Comparison of ENCODE assay signal across 8 cellular contexts in the genomic region with DNA sequence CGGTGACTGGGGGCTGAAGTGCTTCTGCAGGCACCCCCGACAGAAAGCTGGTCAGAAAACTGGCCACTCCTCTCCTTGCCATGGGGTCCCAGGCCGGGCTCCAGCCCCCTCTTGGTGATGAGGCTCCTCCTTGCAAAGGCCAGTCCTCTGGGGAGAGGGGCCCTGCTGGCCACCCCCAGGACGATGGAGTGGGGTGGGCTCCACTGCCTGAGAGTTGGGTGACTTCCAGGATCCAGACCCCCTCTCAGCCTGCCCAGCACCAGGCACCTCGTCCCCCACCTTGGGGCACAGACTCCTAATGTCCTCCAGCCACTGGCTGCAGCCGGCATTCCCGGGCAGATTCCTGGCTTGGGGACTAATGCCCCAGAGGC. TPM values are rescaled to one million over a fixed set of nuclear protein-coding genes. Genes with fewer than 3 reads are reported as not detected.
DNase-seq lines count a peak whose midpoint lies in the region; ATAC-seq and TF ChIP-seq lines count a peak whose summit lies in the region.

No MANE protein-coding gene starts in this region.

- no peaks in the 10 kb centered on the region for H3K27me3 ChIP-seq in vagina

- no peaks in the 10 kb centered on the region for H3K9me3 ChIP-seq in vagina

- DNase-seq in activated naive CD4-positive, alpha-beta T cell treated with anti-CD3 and anti-CD28 coated beads, Interleukin-2, amount 50 U/mL, for 16 hours: no peak
- DNase-seq in caudate nucleus (lab: John Stamatoyannopoulos, UW) (no peak), mesothelial cell of epicardium (ENCODE audit: low spot score in 2 of 2, unreplicated experiment in 2 of 2) (no peak), vagina (ENCODE audit: extremely low spot score in 2 of 2) (no peak), NCI-H187 treated with DMSO at 0.1 percent for 48 hours (lab: John Stamatoyannopoulos, UW) (no peak)

- intact Hi-C loops in vagina (cut with DNase I): no loop called here

- H3K27ac ChIP-seq in caudate nucleus (ENCODE audit: low read depth, low read length) (peak overlapping the region; percentile 91), vagina (peak overlapping the region; percentile 91)

- H3K4me1 ChIP-seq in vagina: peaks cover 42% of the 10 kb centered on the region

- ATAC-seq in GM19395 (IDR thresholded peaks at IDR 0.05; ENCODE audit: unreplicated experiment): no peak
- ATAC-seq in GM19452 (IDR thresholded peaks at IDR 0.05; ENCODE audit: unreplicated experiment): no peak

- H3K27me3 Mint-ChIP-seq in activated naive CD4-positive, alpha-beta T cell treated with anti-CD3 and anti-CD28 coated beads, Interleukin-2, amount 50 U/mL, for 24 hours: no peaks in the 10 kb centered on the region
- no peaks in the 10 kb centered on the region for H3K27me3 Mint-ChIP-seq in mesothelial cell of epicardium (ENCODE audit: low read depth)

- H3K36me3 Mint-ChIP-seq in activated naive CD4-positive, alpha-beta T cell treated with anti-CD3 and anti-CD28 coated beads, Interleukin-2, amount 50 U/mL, for 24 hours: no peaks in the 10 kb centered on the region
- peaks cover 11% of the 10 kb centered on the region for H3K36me3 Mint-ChIP-seq in mesothelial cell of epicardium

- peak overlapping the region; percentile 63 for H3K4me3 Mint-ChIP-seq in activated naive CD4-positive, alpha-beta T cell treated with anti-CD3 and anti-CD28 coated beads, Interleukin-2, amount 50 U/mL, for 24 hours
- H3K4me3 Mint-ChIP-seq in mesothelial cell of epicardium: peak overlapping the region; percentile 55

- peaks cover 34% of the 10 kb centered on the region for H3K4me1 Mint-ChIP-seq in activated naive CD4-positive, alpha-beta T cell treated with anti-CD3 and anti-CD28 coated beads, Interleukin-2, amount 50 U/mL, for 24 hours
- peaks cover 26% of the 10 kb centered on the region for H3K4me1 Mint-ChIP-seq in mesothelial cell of epicardium

- H3K9me3 Mint-ChIP-seq in activated naive CD4-positive, alpha-beta T cell treated with anti-CD3 and anti-CD28 coated beads, Interleukin-2, amount 50 U/mL, for 24 hours: no peaks in the 10 kb centered on the region
- H3K9me3 Mint-ChIP-seq in mesothelial cell of epicardium: no peaks in the 10 kb centered on the region

- TF ChIP-seq CTCF in mesothelial cell of epicardium (IDR thresholded peaks at IDR 0.05; ENCODE audit: unreplicated experiment): no peak
- TF ChIP-seq CTCF in vagina (IDR thresholded peaks at IDR 0.05): no peak

- H3K4me3 ChIP-seq in vagina: peak overlapping the region; percentile 70 to 94

- peaks cover 0 to 27% of the 10 kb centered on the region in 2 donors for H3K36me3 ChIP-seq in vagina

- H3K27ac Mint-ChIP-seq in activated naive CD4-positive, alpha-beta T cell treated with anti-CD3 and anti-CD28 coated beads, Interleukin-2, amount 50 U/mL, for 24 hours: no peak overlapping the region
- H3K27ac Mint-ChIP-seq in mesothelial cell of epicardium: peak overlapping the region; percentile 59

- TF ChIP-seq POLR2A in vagina (IDR thresholded peaks at IDR 0.05): no peak

RNA-seq across cellular contexts. Expression of a gene that starts 0.4 kb away (rescaled TPM):
- total RNA-seq in mesothelial cell of epicardium (27.6 to 30.1 TPM (median 30.1 TPM) in 3 replicates), vagina (39.3 TPM)

RNA-seq across cellular contexts. Expression of a gene that starts 18.5 kb away (rescaled TPM):
- 10.1 to 12.0 TPM (median 11.5 TPM) in 3 replicates for total RNA-seq in mesothelial cell of epicardium
- 7.9 TPM for total RNA-seq in vagina

RNA-seq across cellular contexts. Expression of a gene that starts 40.6 kb away (rescaled TPM):
- total RNA-seq in mesothelial cell of epicardium (134 to 139 TPM (median 139 TPM) in 3 replicates), vagina (229 TPM)

RNA-seq across cellular contexts. Expression of a gene that starts 41.2 kb away (rescaled TPM):
- 178 to 201 TPM (median 184 TPM) in 3 replicates for total RNA-seq in mesothelial cell of epicardium
- total RNA-seq in vagina: 195 TPM

RNA-seq across cellular contexts. Expression of a gene that starts 53.2 kb away (rescaled TPM):
- 23.2 to 26.6 TPM (median 26.4 TPM) in 3 replicates for total RNA-seq in mesothelial cell of epicardium
- 44.4 TPM for total RNA-seq in vagina
